ENCODE assay signal across 14 cellular contexts in genomic region chr11:16890442-16890841, GRCh38.
DNase-seq lines count a peak whose midpoint lies in the region; ATAC-seq and TF ChIP-seq lines count a peak whose summit lies in the region.
"Had no signal": no experiment of that assay in that cellular context is flagged by ENCODE, and none has a peak within 500 bp of the region (broad histone marks: within the 10 kb centered on the region; RNA-seq: fewer than 3 reads in every experiment).

No MANE protein-coding gene starts in this region.

- peak overlapping the region; percentile 33 for H3K27ac Mint-ChIP-seq in activated naive CD8-positive, alpha-beta T cell treated with anti-CD3 and anti-CD28 coated beads, Interleukin-2, amount 50 U/mL, for 24 hours
- no peak overlapping the region for H3K27ac Mint-ChIP-seq in activated naive CD8-positive, alpha-beta T cell treated with anti-CD3 and anti-CD28 coated beads for 36 hours
- H3K27ac Mint-ChIP-seq in progenitor cell of endocrine pancreas: peak overlapping the region; percentile 85
- H3K27ac Mint-ChIP-seq: CD4-positive, CD25-positive, alpha-beta regulatory T cell; HFFc6 had no signal

- intact Hi-C loops in sciatic nerve (cut with DNase I): no loop called here

- H3K36me3 Mint-ChIP-seq in activated naive CD8-positive, alpha-beta T cell treated with anti-CD3 and anti-CD28 coated beads, Interleukin-2, amount 50 U/mL, for 24 hours (ENCODE audit: low read depth): peaks cover 11% of the 10 kb centered on the region
- H3K36me3 Mint-ChIP-seq in activated naive CD8-positive, alpha-beta T cell treated with anti-CD3 and anti-CD28 coated beads for 36 hours: peaks cover 10% of the 10 kb centered on the region
- peaks cover 14% of the 10 kb centered on the region for H3K36me3 Mint-ChIP-seq in progenitor cell of endocrine pancreas (ENCODE audit: insufficient read depth)

- ATAC-seq in activated naive CD8-positive, alpha-beta T cell treated with anti-CD3 and anti-CD28 coated beads, Interleukin-2, amount 50 U/mL, for 24 hours: no peak
- ATAC-seq in sciatic nerve: no peak

- no peaks in the 10 kb centered on the region for H3K27me3 Mint-ChIP-seq in activated naive CD8-positive, alpha-beta T cell treated with anti-CD3 and anti-CD28 coated beads, Interleukin-2, amount 50 U/mL, for 24 hours
- peaks cover 14% of the 10 kb centered on the region for H3K27me3 Mint-ChIP-seq in activated naive CD8-positive, alpha-beta T cell treated with anti-CD3 and anti-CD28 coated beads for 36 hours
- H3K27me3 Mint-ChIP-seq in progenitor cell of endocrine pancreas: no peaks in the 10 kb centered on the region

- H3K9me3 Mint-ChIP-seq in activated naive CD8-positive, alpha-beta T cell treated with anti-CD3 and anti-CD28 coated beads, Interleukin-2, amount 50 U/mL, for 24 hours: peaks cover 16% of the 10 kb centered on the region
- H3K9me3 Mint-ChIP-seq in activated naive CD8-positive, alpha-beta T cell treated with anti-CD3 and anti-CD28 coated beads for 36 hours: peaks cover 6% of the 10 kb centered on the region
- peaks cover 14% of the 10 kb centered on the region for H3K9me3 Mint-ChIP-seq in progenitor cell of endocrine pancreas (ENCODE audit: low read depth)

- H3K4me1 Mint-ChIP-seq in activated naive CD8-positive, alpha-beta T cell treated with anti-CD3 and anti-CD28 coated beads, Interleukin-2, amount 50 U/mL, for 24 hours: peaks cover 13% of the 10 kb centered on the region
- peaks cover 5% of the 10 kb centered on the region for H3K4me1 Mint-ChIP-seq in activated naive CD8-positive, alpha-beta T cell treated with anti-CD3 and anti-CD28 coated beads for 36 hours
- peaks cover 38% of the 10 kb centered on the region for H3K4me1 Mint-ChIP-seq in progenitor cell of endocrine pancreas (ENCODE audit: low read depth)
- H3K4me1 Mint-ChIP-seq: CD4-positive, CD25-positive, alpha-beta regulatory T cell had no signal

- DNase-seq in activated naive CD8-positive, alpha-beta T cell treated with anti-CD3 and anti-CD28 coated beads, Interleukin-2, amount 50 U/mL, for 24 hours: no peak
- DNase-seq in activated naive CD8-positive, alpha-beta T cell treated with anti-CD3 and anti-CD28 coated beads for 36 hours: no peak
- DNase-seq in epithelial cell of esophagus (ENCODE audit: low read depth) (peak; percentile 24), progenitor cell of endocrine pancreas (ENCODE audit: low spot score, unreplicated experiment) (no peak), sciatic nerve (ENCODE audit: low spot score) (no peak), globus pallidus (ENCODE audit: low spot score) (no peak)
- DNase-seq in stimulated activated naive CD4-positive, alpha-beta T cell treated with Interleukin-2 at 50 U/mL for 16 hours (lab: John Stamatoyannopoulos, UW): no peak
- DNase-seq: 8988T; ACHN; CD4-positive, CD25-positive, alpha-beta regulatory T cell; DMS 273 treated with DMSO at 0.1 percent for 48 hours; HCEC 1CT; HFFc6 had no signal

- H3K4me3 Mint-ChIP-seq in activated naive CD8-positive, alpha-beta T cell treated with anti-CD3 and anti-CD28 coated beads, Interleukin-2, amount 50 U/mL, for 24 hours: no peak overlapping the region
- no peak overlapping the region for H3K4me3 Mint-ChIP-seq in activated naive CD8-positive, alpha-beta T cell treated with anti-CD3 and anti-CD28 coated beads for 36 hours
- no peak overlapping the region for H3K4me3 Mint-ChIP-seq in progenitor cell of endocrine pancreas (ENCODE audit: low read depth)
- H3K4me3 Mint-ChIP-seq: CD4-positive, CD25-positive, alpha-beta regulatory T cell; HFFc6 had no signal

- TF ChIP-seq CTCF in epithelial cell of esophagus (IDR thresholded peaks at IDR 0.05; ENCODE audit: insufficient read depth, low read depth, low read length, missing control alignments): no peak
- no peak for TF ChIP-seq CTCF in progenitor cell of endocrine pancreas (IDR thresholded peaks at IDR 0.05; ENCODE audit: unreplicated experiment)

- H3K4me3 ChIP-seq in epithelial cell of esophagus (ENCODE audit: low read length): no peak overlapping the region
- H3K4me3 ChIP-seq: BLaER1 treated with 17β-estradiol and CSF1 and Interleukin-3, amounts not matched to agents 10 nM and 100 nM had no signal
